In the genomic region with DNA sequence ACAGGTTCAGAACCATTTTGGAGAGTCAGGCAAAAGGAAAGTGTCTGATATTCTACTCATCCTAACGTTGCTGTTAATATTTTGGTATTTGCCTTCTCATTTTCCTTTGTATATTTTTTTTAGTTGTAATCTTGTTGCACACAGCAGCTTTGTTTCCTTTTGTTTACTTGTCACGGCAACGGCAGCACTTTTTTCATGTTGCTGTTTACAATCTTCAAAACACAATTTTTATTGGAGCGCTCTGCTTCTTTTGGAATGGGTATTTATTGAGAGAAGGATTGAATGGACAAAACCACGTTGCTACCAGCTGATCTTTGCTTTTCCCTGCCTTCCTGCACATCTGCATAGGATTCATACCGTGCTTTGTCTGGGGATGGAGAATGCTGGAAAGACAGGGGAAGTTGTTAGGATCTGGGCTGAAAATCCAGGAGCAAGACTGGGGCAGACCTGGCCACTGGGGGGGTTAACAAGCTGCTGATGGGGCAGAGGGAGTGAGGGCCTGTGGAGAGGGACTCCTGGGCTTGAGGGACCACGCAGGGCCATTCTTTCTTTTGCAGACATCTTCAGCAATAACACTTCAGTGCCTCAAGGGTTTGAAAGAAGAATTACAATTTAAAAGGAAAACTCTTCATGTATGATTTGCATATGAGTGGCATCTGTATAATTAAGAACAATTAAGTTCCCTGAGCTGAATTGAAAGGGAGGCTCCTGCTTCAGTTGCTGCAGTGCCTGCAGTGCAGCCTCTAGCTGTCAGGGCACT, we compare ENCODE assay signal across 8 cellular contexts.
A peak's percentile ranks its signal among the peaks of the same experiment; 100 is the strongest.
DNase-seq lines count a peak whose midpoint lies in the region; ATAC-seq and TF ChIP-seq lines count a peak whose summit lies in the region.

No MANE protein-coding gene starts in this region.

- no peak overlapping the region for H3K56ac ChIP-seq in H9 (ENCODE audit: insufficient read length, low read depth, low read length)

- H3K18ac ChIP-seq in H9 (ENCODE audit: insufficient read length, low read depth, low read length) = peak overlapping the region; percentile 85

- H3K4me3 Mint-ChIP-seq in CD8-positive, alpha-beta T cell = peak overlapping the region; percentile 16
- peak overlapping the region in 1 of 2 experiments; percentile 55; a peak in 3 of 5 replicates for H3K4me3 Mint-ChIP-seq in H9
- H3K4me3 Mint-ChIP-seq in activated naive CD8-positive, alpha-beta T cell treated with anti-CD3 and anti-CD28 coated beads, Interleukin-2, amount 50 U/mL, for 24 hours = no peak overlapping the region

- no peak overlapping the region for H4K8ac ChIP-seq in H9 (replicated peaks; ENCODE audit: insufficient read length, low read depth, low read length)

- H3K27ac Mint-ChIP-seq in CD8-positive, alpha-beta T cell = peak overlapping the region; percentile 90
- H3K27ac Mint-ChIP-seq in H9 = peak overlapping the region; percentile 73 to 92 (median 91)
- H3K27ac Mint-ChIP-seq in activated naive CD8-positive, alpha-beta T cell treated with anti-CD3 and anti-CD28 coated beads, Interleukin-2, amount 50 U/mL, for 24 hours = peak overlapping the region; percentile 44

- H3K79me1 ChIP-seq in H9 (ENCODE audit: insufficient read depth, low read depth, low read length, poor library complexity, severe bottlenecking) = no peaks in the 10 kb centered on the region

- no peak overlapping the region for H3K4me3 ChIP-seq in CD8-positive, alpha-beta T cell (ENCODE audit: low read depth, low read length)
- no peak overlapping the region for H3K4me3 ChIP-seq in esophagus squamous epithelium

- peak; percentile 67 for ATAC-seq in CD8-positive, alpha-beta T cell
- peak; percentile 59 for ATAC-seq in activated naive CD8-positive, alpha-beta T cell treated with anti-CD3 and anti-CD28 coated beads, Interleukin-2, amount 50 U/mL, for 24 hours

- no peak overlapping the region for H2BK120ac ChIP-seq in H9 (ENCODE audit: low read depth, low read length, poor library complexity, severe bottlenecking)

- H3K9ac ChIP-seq in H9 (ENCODE audit: extremely low read depth, insufficient read length, low read length) = no peak overlapping the region

- H4K91ac ChIP-seq in H9 (ENCODE audit: insufficient read length, low read depth, low read length) = no peak overlapping the region

- H4K20me1 ChIP-seq in H9 (ENCODE audit: control insufficient read depth, insufficient read depth, insufficient read length) = no peaks in the 10 kb centered on the region

- H3K27me3 ChIP-seq in CD8-positive, alpha-beta T cell (ENCODE audit: insufficient read depth, low read length) = no peaks in the 10 kb centered on the region
- no peaks in the 10 kb centered on the region for H3K27me3 ChIP-seq in H9 (ENCODE audit: insufficient read depth, low read length)
- no peaks in the 10 kb centered on the region for H3K27me3 ChIP-seq in esophagus squamous epithelium

- peak overlapping the region; percentile 65; the same call in 1 of the 2 replicates for H3K14ac ChIP-seq in H9 (ENCODE audit: insufficient read depth, low read length)

- POLR2A ChIA-PET in CD8-positive, alpha-beta T cell (lab: Charles Lee) = interaction anchor here (0.7 to 1.2 kb wide), 9 partner anchors 9 to 103 kb away, joined by 3 read pairs; partner anchors contain the start of gene TMEM131L

- H4K5ac ChIP-seq in H9 (ENCODE audit: insufficient read length, low read depth, low read length) = no peak overlapping the region

- intact Hi-C loops in CD8-positive, alpha-beta T cell (cut with DNase I, micrococcal nuclease) = loop anchor here in 1 of 2 experiments (2.0 kb wide), 2 partner anchors 13 to 103 kb away; no protein-coding TSS in a partner anchor
- intact Hi-C loops in esophagus squamous epithelium (cut with DNase I) = no loop called here

- CTCF ChIA-PET in CD8-positive, alpha-beta T cell (lab: Charles Lee) = interaction anchor here (0.7 to 1.7 kb wide), 13 partner anchors 9 to 133 kb away, joined by 3 to 5 read pairs (median 3); partner anchors contain the start of gene TMEM131L

- no peak for TF ChIP-seq POLR2A in esophagus squamous epithelium (IDR thresholded peaks at IDR 0.05)

- peaks cover 95% of the 10 kb centered on the region for H3K4me1 ChIP-seq in CD8-positive, alpha-beta T cell (ENCODE audit: insufficient read depth, low read length)
- H3K4me1 ChIP-seq in H9 (ENCODE audit: insufficient read depth, low read length) (peaks cover 15% of the 10 kb centered on the region), esophagus squamous epithelium (peaks cover 2 to 49% (median 19%) of the 10 kb centered on the region in 3 donors)

- no peaks in the 10 kb centered on the region for H3K79me2 ChIP-seq in H9 (ENCODE audit: insufficient read depth, low read length)

- H2BK20ac ChIP-seq in H9 (ENCODE audit: low read depth, low read length, poor library complexity, severe bottlenecking) = no peak overlapping the region

- H3K9me3 ChIP-seq in CD8-positive, alpha-beta T cell (ENCODE audit: low read length) = no peaks in the 10 kb centered on the region
- H3K9me3 ChIP-seq in H9 (ENCODE audit: control insufficient read depth, low read depth, low read length) (no peaks in the 10 kb centered on the region), esophagus squamous epithelium (no peaks in the 10 kb centered on the region)

- no peaks in the 10 kb centered on the region for H3K27me3 Mint-ChIP-seq in CD8-positive, alpha-beta T cell (ENCODE audit: low read depth)
- no peaks in the 10 kb centered on the region for H3K27me3 Mint-ChIP-seq in H9 (ENCODE audit: low read depth)
- no peaks in the 10 kb centered on the region for H3K27me3 Mint-ChIP-seq in activated naive CD8-positive, alpha-beta T cell treated with anti-CD3 and anti-CD28 coated beads, Interleukin-2, amount 50 U/mL, for 24 hours

- no peaks in the 10 kb centered on the region for H3K23me2 ChIP-seq in H9 (ENCODE audit: insufficient read length, low read depth, low read length, poor library complexity, severe bottlenecking)

- no peak for DNase-seq in CD8-positive, alpha-beta T cell
- DNase-seq in H9 (peak; percentile 64), left kidney (ENCODE audit: low read depth, low spot score) (peak; percentile 42), SHP77 (lab: John Stamatoyannopoulos, UW) (no peak), foreskin melanocyte (no peak), esophagus squamous epithelium (lab: John Stamatoyannopoulos, UW) (no peak), NCI-H82 (lab: John Stamatoyannopoulos, UW) (no peak)
- no peak for DNase-seq in activated naive CD8-positive, alpha-beta T cell treated with anti-CD3 and anti-CD28 coated beads, Interleukin-2, amount 50 U/mL, for 24 hours

- no peak overlapping the region for H2AK5ac ChIP-seq in H9 (ENCODE audit: insufficient read length, low read length)

- no peak overlapping the region for H2BK5ac ChIP-seq in H9 (ENCODE audit: insufficient read length, low read length)

- H3K4me1 Mint-ChIP-seq in CD8-positive, alpha-beta T cell (ENCODE audit: low read depth) = peaks cover 89% of the 10 kb centered on the region
- H3K4me1 Mint-ChIP-seq in H9 = peaks cover 53 to 60% of the 10 kb centered on the region in 2 experiments
- H3K4me1 Mint-ChIP-seq in activated naive CD8-positive, alpha-beta T cell treated with anti-CD3 and anti-CD28 coated beads, Interleukin-2, amount 50 U/mL, for 24 hours = peaks cover 91% of the 10 kb centered on the region

- no peak overlapping the region for H2AFZ ChIP-seq in H9 (ENCODE audit: low read length)

- H3K27ac ChIP-seq in CD8-positive, alpha-beta T cell (ENCODE audit: low read depth, low read length) = no peak overlapping the region
- H3K27ac ChIP-seq in H9 (ENCODE audit: insufficient read length, low read depth, low read length) (peak overlapping the region; percentile 73), esophagus squamous epithelium (no peak overlapping the region)

- whole genome bisulfite sequencing in H9 (ENCODE audit: extremely low coverage, insufficient read length, low lambda C conversion rate) = no CpG with 5 or more reads among the region's 7 CpGs
- WGBS in esophagus squamous epithelium, 2 donors = 41 to 52% methylated on average over 6 to 7 of the region's 7 CpGs

- H3T11ph ChIP-seq in H9 (ENCODE audit: low read length) = peak overlapping the region; percentile 89

- no peaks in the 10 kb centered on the region for H3K36me3 ChIP-seq in CD8-positive, alpha-beta T cell (ENCODE audit: insufficient read depth, low read length)
- H3K36me3 ChIP-seq in esophagus squamous epithelium = no peaks in the 10 kb centered on the region

- no peak overlapping the region for H3K23ac ChIP-seq in H9 (ENCODE audit: insufficient read length, low read depth, low read length)

- TF ChIP-seq CTCF in CD8-positive, alpha-beta T cell (IDR thresholded peaks at IDR 0.05) = no peak
- TF ChIP-seq CTCF in H9 (conservative IDR thresholded peaks at IDR 0.05) (peak; percentile 35; the same call in 1 of the 3 replicates), esophagus squamous epithelium (IDR thresholded peaks at IDR 0.05) (no peak)

- no peak overlapping the region for H2BK12ac ChIP-seq in H9 (ENCODE audit: insufficient read length, low read depth, low read length)

- peak overlapping the region; percentile 37 for H3K4me2 ChIP-seq in H9 (ENCODE audit: insufficient read depth, insufficient read length, low read length)

- no peaks in the 10 kb centered on the region for H3K9me3 Mint-ChIP-seq in CD8-positive, alpha-beta T cell
- H3K9me3 Mint-ChIP-seq in H9 = no peaks in the 10 kb centered on the region; a peak in 1 of 5 replicates
- no peaks in the 10 kb centered on the region for H3K9me3 Mint-ChIP-seq in activated naive CD8-positive, alpha-beta T cell treated with anti-CD3 and anti-CD28 coated beads, Interleukin-2, amount 50 U/mL, for 24 hours

- no peak overlapping the region for H2BK15ac ChIP-seq in H9 (ENCODE audit: low read depth, low read length)

- H3K4ac ChIP-seq in H9 (ENCODE audit: low read depth, low read length) = no peak overlapping the region; the same call in 1 of the 2 replicates

- H3K36me3 Mint-ChIP-seq in CD8-positive, alpha-beta T cell = peaks cover 30% of the 10 kb centered on the region
- H3K36me3 Mint-ChIP-seq in H9 (ENCODE audit: insufficient read depth in 1 of 3, low read depth in 3 of 3) = peaks cover under 1 to 2% (median 2%) of the 10 kb centered on the region in 3 experiments; a peak in 4 of 7 replicates
- peaks cover 28% of the 10 kb centered on the region for H3K36me3 Mint-ChIP-seq in activated naive CD8-positive, alpha-beta T cell treated with anti-CD3 and anti-CD28 coated beads, Interleukin-2, amount 50 U/mL, for 24 hours (ENCODE audit: low read depth)

Comparison
In these comparisons a context has a peak if more than half of its experiments do, and no peak if none do; other contexts are left out.
1. DNase-seq: peak in H9 (single experiment) and left kidney (single experiment); none in CD8-positive, alpha-beta T cell (0 of 7), activated naive CD8-positive, alpha-beta T cell treated with anti-CD3 and anti-CD28 coated beads, Interleukin-2, amount 50 U/mL, for 24 hours (single experiment), SHP77 (0 of 2), foreskin melanocyte (single experiment), esophagus squamous epithelium (single experiment) and NCI-H82 (single experiment).
2. Peak in every context shown above with its lines, with median percentiles within 50 percentile points of each other: H3K27ac Mint-ChIP-seq.